Comparison of ENCODE assay signal across 34 cellular contexts in genomic region chr3:25390605-25391004, GRCh38. TPM values are rescaled to one million over a fixed set of nuclear protein-coding genes. Genes with fewer than 3 reads are reported as not detected.
"Had no signal": no experiment of that assay in that cellular context is flagged by ENCODE, and none has a peak within 500 bp of the region (broad histone marks: within the 10 kb centered on the region; RNA-seq: fewer than 3 reads in every experiment).

No MANE protein-coding gene starts in this region.

- H3K27ac ChIP-seq: WERI-Rb-1 had no signal

- ATAC-seq: activated CD4-positive, alpha-beta T cell treated with anti-CD3 and anti-CD28 coated beads for 36 hours; activated CD4-positive, CD25-positive, alpha-beta regulatory T cell treated with anti-CD3 and anti-CD28 coated beads, Interleukin-2, amount 50 U/mL, for 24 hours; activated CD8-positive, alpha-beta memory T cell treated with anti-CD3 and anti-CD28 coated beads, Interleukin-2, amount 10 ng/mL, durations not matched to agents 7 days and 5 days; activated CD8-positive, alpha-beta T cell treated with anti-CD3 and anti-CD28 coated beads for 36 hours; activated CD8-positive, alpha-beta T cell treated with anti-CD3 and anti-CD28 coated beads, Interleukin-2, amount 10 ng/mL, durations not matched to agents 7 days and 5 days; T-cell; T-helper 17 cell; WTC11 had no signal

- DNase-seq: activated B cell treated with CpG ODN at 0.5 μM for 24 hours; activated CD4-positive, alpha-beta memory T cell treated with anti-CD3 and anti-CD28 coated beads for 36 hours; activated CD4-positive, alpha-beta memory T cell treated with anti-CD3 and anti-CD28 coated beads, Interleukin-2, amount 10 ng/mL, durations not matched to agents 7 days and 5 days; activated CD4-positive, alpha-beta T cell treated with anti-CD3 and anti-CD28 coated beads for 1 hour; activated CD4-positive, alpha-beta T cell treated with anti-CD3 and anti-CD28 coated beads for 36 hours; activated CD4-positive, alpha-beta T cell treated with anti-CD3 and anti-CD28 coated beads for 4 hours; activated CD4-positive, alpha-beta T cell treated with anti-CD3 and anti-CD28 coated beads for 48 hours; activated CD4-positive, alpha-beta T cell treated with anti-CD3 and anti-CD28 coated beads, Interleukin-2, amount 10 ng/mL, durations not matched to agents 24 days and 14 days; activated CD4-positive, alpha-beta T cell treated with anti-CD3 and anti-CD28 coated beads, Interleukin-2, amount 10 ng/mL, durations not matched to agents 7 days and 5 days; activated CD4-positive, alpha-beta T cell treated with anti-CD3 and anti-CD28 coated beads, Interleukin-2, amount 50 U/mL, for 1 hour; activated CD4-positive, alpha-beta T cell treated with anti-CD3 and anti-CD28 coated beads, Interleukin-2, amount 50 U/mL, for 4 hours; activated CD4-positive, alpha-beta T cell treated with anti-CD3 and anti-CD28 coated beads, Interleukin-2, amount 50 U/mL, for 48 hours; activated CD4-positive, CD25-positive, alpha-beta regulatory T cell; activated CD4-positive, CD25-positive, alpha-beta regulatory T cell treated with anti-CD3 and anti-CD28 coated beads, Interleukin-2, amount 50 U/mL, for 72 hours; activated CD8-positive, alpha-beta memory T cell treated with anti-CD3 and anti-CD28 coated beads for 24 hours; activated CD8-positive, alpha-beta memory T cell treated with anti-CD3 and anti-CD28 coated beads, Interleukin-2, amount 10 ng/mL, durations not matched to agents 7 days and 5 days; activated CD8-positive, alpha-beta memory T cell treated with anti-CD3 and anti-CD28 coated beads, Interleukin-2, amount 50 U/mL, for 4 hours; activated CD8-positive, alpha-beta memory T cell treated with anti-CD3 and anti-CD28 coated beads, Interleukin-2, amount 50 U/mL, for 48 hours; activated CD8-positive, alpha-beta T cell treated with anti-CD3 and anti-CD28 coated beads for 36 hours; activated CD8-positive, alpha-beta T cell treated with anti-CD3 and anti-CD28 coated beads, Interleukin-2, amount 10 ng/mL, durations not matched to agents 7 days and 5 days; activated T-cell treated with anti-CD3 and anti-CD28 coated beads for 4 hours; activated T-cell treated with anti-CD3 and anti-CD28 coated beads, Interleukin-2, amount 50 U/mL, for 1 hour; T-cell; T-helper 1 cell; T-helper 17 cell; T-helper 2 cell; T-helper 9 cell; T1000; WERI-Rb-1 had no signal

RNA-seq across cellular contexts. Expression of gene RARB, which starts 37.5 kb away (rescaled TPM):
- total RNA-seq: activated B cell treated with CpG ODN at 0.5 μM for 24 hours; activated CD4-positive, alpha-beta memory T cell treated with anti-CD3 and anti-CD28 coated beads for 36 hours; activated CD4-positive, alpha-beta memory T cell treated with anti-CD3 and anti-CD28 coated beads, Interleukin-2, amount 10 ng/mL, durations not matched to agents 7 days and 5 days; activated CD4-positive, alpha-beta T cell treated with anti-CD3 and anti-CD28 coated beads for 36 hours; activated CD4-positive, alpha-beta T cell treated with anti-CD3 and anti-CD28 coated beads, Interleukin-2, amount 10 ng/mL, durations not matched to agents 24 days and 14 days; activated CD4-positive, alpha-beta T cell treated with anti-CD3 and anti-CD28 coated beads, Interleukin-2, amount 10 ng/mL, durations not matched to agents 7 days and 5 days; activated CD8-positive, alpha-beta memory T cell treated with anti-CD3 and anti-CD28 coated beads for 36 hours; activated CD8-positive, alpha-beta memory T cell treated with anti-CD3 and anti-CD28 coated beads, Interleukin-2, amount 10 ng/mL, durations not matched to agents 7 days and 5 days; activated CD8-positive, alpha-beta T cell treated with anti-CD3 and anti-CD28 coated beads for 36 hours; activated CD8-positive, alpha-beta T cell treated with anti-CD3 and anti-CD28 coated beads, Interleukin-2, amount 10 ng/mL, durations not matched to agents 7 days and 5 days; T-cell; T-helper 1 cell treated with Interleukin-12 subunit alpha and Interleukin-12 subunit beta and Interleukin-4 antibody, amounts not matched to agents 30 ng/mL and 1 ng/mL, for 36 hours; T-helper 17 cell; T-helper 2 cell treated with Interferon-gamma antibody and Interleukin-4, amounts not matched to agents 100 ng/mL and 5 ng/mL, for 36 hours; WTC11 had no signal
